In genomic region chr2:160921401-160921964, GRCh38 we compare ENCODE assay signal across 18 cellular contexts.
DNase-seq lines count a peak whose midpoint lies in the region; ATAC-seq and TF ChIP-seq lines count a peak whose summit lies in the region.
"Had no signal": no experiment of that assay in that cellular context is flagged by ENCODE, and none has a peak within 500 bp of the region (broad histone marks: within the 10 kb centered on the region; RNA-seq: fewer than 3 reads in every experiment).

No MANE protein-coding gene starts in this region.

- in situ Hi-C loops in GM23248 (cut with MboI) (no loop called here), mammary epithelial cell (cut with MboI; ENCODE audit: low sequenced_read_pairs in 2 of 2) (no loop called here)

- intact Hi-C loops in mammary epithelial cell (cut with micrococcal nuclease) (no loop called here), aorta (cut with DNase I) (no loop called here)

- H3K4me2 ChIP-seq in GM23248 (ENCODE audit: unreplicated experiment) (peak overlapping the region; percentile 71), mammary epithelial cell (ENCODE audit: insufficient read depth, low read depth, low read length) (no peak overlapping the region), smooth muscle cell (peak overlapping the region; percentile 80)

- TF ChIP-seq CTCF in mammary epithelial cell (conservative IDR thresholded peaks at IDR 0.05 in 1 of 2, IDR thresholded peaks at IDR 0.05 in 1 of 2; ENCODE audit: extremely low read depth in 1 of 2, insufficient read depth in 1 of 2, low read depth in 1 of 2, low read length in 2 of 2) (no peak), smooth muscle cell (IDR thresholded peaks at IDR 0.05; ENCODE audit: borderline replicate concordance, insufficient read depth, poor library complexity, severe bottlenecking) (no peak), foreskin keratinocyte (conservative IDR thresholded peaks at IDR 0.05) (no peak)

- dilution Hi-C loops in mammary epithelial cell (cut with HindIII; ENCODE audit: low sequenced_read_pairs), result no loop called here

- H2AFZ ChIP-seq in GM23248, result peak overlapping the region; percentile 68
- H2AFZ ChIP-seq in mammary epithelial cell (ENCODE audit: low read depth, low read length), result peak overlapping the region; percentile 70
- H2AFZ ChIP-seq in smooth muscle cell (ENCODE audit: low read depth), result peak overlapping the region; percentile 81

- peak; percentile 38 for DNase-seq in GM23248
- DNase-seq in mammary epithelial cell, result no peak
- no peak for DNase-seq in smooth muscle cell (lab: John Stamatoyannopoulos, UW; ENCODE audit: unreplicated experiment)
- DNase-seq in OCI-M2 (lab: John Stamatoyannopoulos, UW; ENCODE audit: unreplicated experiment), result no peak
- no peak for DNase-seq in NCI-H524 (lab: John Stamatoyannopoulos, UW)
- DNase-seq in aorta, result no peak
- DNase-seq in foreskin keratinocyte, result no peak
- DNase-seq: activated CD8-positive, alpha-beta memory T cell treated with anti-CD3 and anti-CD28 coated beads, Interleukin-2, amount 10 ng/mL, durations not matched to agents 7 days and 5 days; activated effector memory CD4-positive, alpha-beta T cell treated with anti-CD3 and anti-CD28 coated beads, Interleukin-2, amount 50 U/mL, for 16 hours; amygdala; cortex of kidney; H7; islet precursor cell; NCI-H1436; NCI-H345; nucleus accumbens; stimulated activated naive CD4-positive, alpha-beta T cell treated with Interleukin-2 at 50 U/mL for 16 hours had no signal

- ATAC-seq in aorta (ENCODE audit: low FRiP score) (no peak), foreskin keratinocyte (no peak)
- ATAC-seq: activated CD8-positive, alpha-beta memory T cell treated with anti-CD3 and anti-CD28 coated beads, Interleukin-2, amount 10 ng/mL, durations not matched to agents 7 days and 5 days had no signal

- H3K9me3 ChIP-seq in GM23248 (ENCODE audit: low read depth) (no peaks in the 10 kb centered on the region), mammary epithelial cell (replicated peaks; ENCODE audit: insufficient read depth, low read length) (no peaks in the 10 kb centered on the region), mesodermal cell (ENCODE audit: control insufficient read depth, low read length) (no peaks in the 10 kb centered on the region), smooth muscle cell (replicated peaks; ENCODE audit: low read depth) (no peaks in the 10 kb centered on the region), aorta (ENCODE audit: control insufficient read depth, low read length) (no peaks in the 10 kb centered on the region)

- peaks cover 41% of the 10 kb centered on the region for H3F3A ChIP-seq in GM23248 (ENCODE audit: insufficient read depth)
- H3F3A ChIP-seq in smooth muscle cell (ENCODE audit: low read depth), result peaks cover 12% of the 10 kb centered on the region

- H3K27me3 ChIP-seq in GM23248 (replicated peaks; ENCODE audit: insufficient read depth), result no peaks in the 10 kb centered on the region
- H3K27me3 ChIP-seq in mammary epithelial cell (ENCODE audit: insufficient read depth, low read length), result no peaks in the 10 kb centered on the region
- no peaks in the 10 kb centered on the region for H3K27me3 ChIP-seq in smooth muscle cell (ENCODE audit: low read depth)
- no peaks in the 10 kb centered on the region for H3K27me3 ChIP-seq in aorta (ENCODE audit: control insufficient read depth in 1 of 2, insufficient read depth in 2 of 2, low read length in 1 of 2)
- no peaks in the 10 kb centered on the region for H3K27me3 ChIP-seq in foreskin keratinocyte

- H3K36me3 ChIP-seq in GM23248 (ENCODE audit: low read depth) (no peaks in the 10 kb centered on the region), mammary epithelial cell (ENCODE audit: insufficient read depth, low read length) (no peaks in the 10 kb centered on the region), mesodermal cell (ENCODE audit: control insufficient read depth, insufficient read depth, low read length) (no peaks in the 10 kb centered on the region), smooth muscle cell (ENCODE audit: low read depth) (no peaks in the 10 kb centered on the region), aorta (ENCODE audit: control insufficient read depth in 1 of 2, insufficient read depth in 2 of 2, low read length in 1 of 2) (no peaks in the 10 kb centered on the region)

- H3K27ac ChIP-seq in GM23248 (peak overlapping the region; percentile 94), mammary epithelial cell (ENCODE audit: insufficient read depth, low read depth, low read length) (no peak overlapping the region), mesodermal cell (ENCODE audit: low read depth, low read length, severe bottlenecking) (peak overlapping the region; percentile 68), smooth muscle cell (ENCODE audit: low read depth) (peak overlapping the region; percentile 96), aorta (ENCODE audit: low read depth in 1 of 2, low read length in 2 of 2) (no peak overlapping the region), foreskin keratinocyte (no peak overlapping the region)

- H3K4me1 ChIP-seq in GM23248 (ENCODE audit: insufficient read depth) (peaks cover 58% of the 10 kb centered on the region), mammary epithelial cell (ENCODE audit: insufficient read depth, low read length) (peaks cover 2% of the 10 kb centered on the region), mesodermal cell (ENCODE audit: control insufficient read depth, insufficient read depth, low read length, poor library complexity, severe bottlenecking) (peaks cover 27% of the 10 kb centered on the region), smooth muscle cell (ENCODE audit: low read depth) (peaks cover 22% of the 10 kb centered on the region), aorta (ENCODE audit: control insufficient read depth in 1 of 2, insufficient read depth in 2 of 2, low read length in 2 of 2) (peaks cover 4 to 5% of the 10 kb centered on the region in 2 donors), foreskin keratinocyte (no peaks in the 10 kb centered on the region)

- H3K4me3 ChIP-seq in GM23248, result peak overlapping the region; percentile 59
- no peak overlapping the region for H3K4me3 ChIP-seq in mammary epithelial cell (replicated peaks in 1 of 3; ENCODE audit: insufficient read depth in 1 of 3, low read depth in 2 of 3, low read length in 3 of 3)
- H3K4me3 ChIP-seq in mesodermal cell (ENCODE audit: extremely low read depth, insufficient read depth, low read length, poor library complexity, severe bottlenecking), result no peak overlapping the region
- no peak overlapping the region for H3K4me3 ChIP-seq in smooth muscle cell
- H3K4me3 ChIP-seq in aorta (ENCODE audit: low read length in 2 of 2), result no peak overlapping the region

- H3K9me2 ChIP-seq in GM23248 (ENCODE audit: insufficient read depth), result no peaks in the 10 kb centered on the region

- WGBS in GM23248 (ENCODE audit: low coverage in 1 of 2, low lambda C conversion rate in 2 of 2, missing lambda C conversion rate in 2 of 2), 2 experiments, result 4 to 7% methylated on average over 4 of the region's 4 CpGs
- 72% methylated on average over 3 of the region's 4 CpGs for WGBS in mammary epithelial cell (ENCODE audit: low coverage, missing lambda C conversion rate)
- 90 to 91% methylated on average over 1 of the region's 4 CpGs for WGBS in mesodermal cell (ENCODE audit: insufficient coverage in 2 of 2), 2 experiments
- WGBS in smooth muscle cell (ENCODE audit: low lambda C conversion rate), result 83% methylated on average over 4 of the region's 4 CpGs
- 85 to 86% methylated on average over 4 of the region's 4 CpGs for WGBS in aorta, 2 donors

- H3K9ac ChIP-seq in GM23248, result peak overlapping the region; percentile 79
- H3K9ac ChIP-seq in mammary epithelial cell (ENCODE audit: insufficient read depth, low read length), result no peak overlapping the region
- peak overlapping the region; percentile 79 for H3K9ac ChIP-seq in smooth muscle cell (ENCODE audit: low read depth)

- H3K79me2 ChIP-seq in GM23248 (ENCODE audit: insufficient read depth) (no peaks in the 10 kb centered on the region), mammary epithelial cell (ENCODE audit: insufficient read depth, low read length) (no peaks in the 10 kb centered on the region), smooth muscle cell (ENCODE audit: low read depth) (no peaks in the 10 kb centered on the region)

- no peaks in the 10 kb centered on the region for H4K20me1 ChIP-seq in GM23248 (ENCODE audit: insufficient read depth)
- H4K20me1 ChIP-seq in mammary epithelial cell (ENCODE audit: insufficient read depth, low read length), result no peaks in the 10 kb centered on the region
- no peaks in the 10 kb centered on the region for H4K20me1 ChIP-seq in smooth muscle cell (ENCODE audit: low read depth)

- CTCF ChIA-PET in mammary epithelial cell (lab: Charles Lee; ENCODE audit: low non-redundant PET), result no interaction called here

- BruUV-seq in mammary epithelial cell (replicated peaks; lab: Mats Ljungman, UMichigan), result no TSS peak

Comparison
In these comparisons a context has a peak if more than half of its experiments do, and no peak if none do; other contexts are left out.
1. H3K27ac ChIP-seq: peak in GM23248 (single experiment), mesodermal cell (single experiment) and smooth muscle cell (single experiment); none in mammary epithelial cell (single experiment), aorta (0 of 2) and foreskin keratinocyte (single experiment).
2. Peak in every context shown above with its lines, with median percentiles within 50 percentile points of each other: H2AFZ ChIP-seq.